ENCODE assay signal across 10 cellular contexts in genomic region chr19:6772028-6772865, GRCh38. TPM values are rescaled to one million over a fixed set of nuclear protein-coding genes. Genes with fewer than 3 reads are reported as not detected.
DNase-seq lines count a peak whose midpoint lies in the region; TF ChIP-seq lines count a peak whose summit lies in the region.
"Had no signal": no experiment of that assay in that cellular context is flagged by ENCODE, and none has a peak within 500 bp of the region (broad histone marks: within the 10 kb centered on the region; RNA-seq: fewer than 3 reads in every experiment).

VAV1 (plus strand) TSS chr19:6772708; CDS start chr19:6772808, 100 bp downstream.

- H3K27ac ChIP-seq in Peyer's patch: peak within 1 kb of the TSS; percentile 66 to 90 (median 74)
- H3K27ac ChIP-seq: 22Rv1 had no signal

- no peak for TF ChIP-seq CTCF in Peyer's patch (IDR thresholded peaks at IDR 0.05)

- peak; percentile 31 to 45 for TF ChIP-seq POLR2A in Peyer's patch (IDR thresholded peaks at IDR 0.05)

- H3K4me3 ChIP-seq in Peyer's patch: peak within 1 kb of the TSS; percentile 58 to 81 (median 70)

- DNase-seq in NCI-H1417 (lab: John Stamatoyannopoulos, UW) (peak in 2 of 3 experiments; percentile 22 to 27), NCI-H1417 treated with DMSO at 0.1 percent for 48 hours (lab: John Stamatoyannopoulos, UW) (no peak), Peyer's patch (peak; percentile 68 to 95 (median 94)), iPS-NIHi7 (ENCODE audit: extremely low spot score) (peak; percentile 26), NCI-H128 (lab: John Stamatoyannopoulos, UW; ENCODE audit: unreplicated experiment) (no peak), NCI-H524 treated with DMSO at 0.1 percent for 48 hours (lab: John Stamatoyannopoulos, UW) (no peak)
- DNase-seq in activated T-helper 1 cell treated with anti-CD3 and anti-CD28 coated beads, Interleukin-2, amount 50 U/mL, for 16 hours (ENCODE audit: low read depth in 1 of 2, low spot score in 1 of 2): peak; percentile 55 to 66
- peak; percentile 51 to 84 (median 66) for DNase-seq in stimulated activated CD4-positive, alpha-beta T cell treated with anti-CD3 and anti-CD28 coated beads, TNF-alpha, amount 100 ng/mL, for 48 hours (ENCODE audit: low read depth in 3 of 3)

- H3K9me3 ChIP-seq in Peyer's patch: no peaks in the 10 kb centered on the region
- H3K9me3 ChIP-seq: body of pancreas had no signal

- H3K4me1 ChIP-seq in Peyer's patch: peaks cover 0 to 11% (median 5%) of the 10 kb centered on the region in 4 donors

- H3K36me3 ChIP-seq in Peyer's patch: no peaks in the 10 kb centered on the region

- no peaks in the 10 kb centered on the region for H3K27me3 ChIP-seq in Peyer's patch
- H3K27me3 ChIP-seq: body of pancreas had no signal

RNA-seq across cellular contexts. Expression of gene VAV1, which starts in this region (rescaled TPM):
- 10 to 100 TPM in 1 of 4 donors, 1 to 10 TPM in 3; 7.0 to 57.8 (median 7.7) TPM for total RNA-seq in Peyer's patch

Comparison
In these comparisons a context has a peak if more than half of its experiments do, and no peak if none do; other contexts are left out.
1. DNase-seq: peak in NCI-H1417 (2 of 3), Peyer's patch (3 of 3), activated T-helper 1 cell treated with anti-CD3 and anti-CD28 coated beads, Interleukin-2, amount 50 U/mL, for 16 hours (2 of 2), iPS-NIHi7 (single experiment) and stimulated activated CD4-positive, alpha-beta T cell treated with anti-CD3 and anti-CD28 coated beads, TNF-alpha, amount 100 ng/mL, for 48 hours (3 of 3); none in NCI-H1417 treated with DMSO at 0.1 percent for 48 hours (single experiment), NCI-H128 (single experiment) and NCI-H524 treated with DMSO at 0.1 percent for 48 hours (single experiment).